Comparison of ENCODE assay signal across 17 cellular contexts in the genomic region with DNA sequence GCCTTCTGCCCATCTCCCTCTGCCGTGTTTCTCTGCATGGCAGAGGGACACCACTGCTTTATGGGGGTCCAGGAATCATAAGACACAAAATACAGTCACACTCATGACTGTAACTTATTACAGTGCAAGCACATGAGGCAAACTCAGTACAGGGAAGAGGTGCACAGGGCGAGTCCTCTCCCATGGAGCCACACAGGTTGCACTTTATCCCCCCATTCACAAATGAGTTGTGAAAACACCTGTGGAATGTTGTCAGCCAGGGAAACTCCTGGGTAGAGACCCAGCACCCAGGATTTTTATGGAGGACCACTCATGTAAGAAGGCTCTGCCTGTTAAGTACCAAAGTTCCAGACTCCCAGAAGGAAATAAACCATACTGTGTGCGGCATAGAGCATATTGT.
DNase-seq lines count a peak whose midpoint lies in the region; ATAC-seq and TF ChIP-seq lines count a peak whose summit lies in the region.
"Had no signal": no experiment of that assay in that cellular context is flagged by ENCODE, and none has a peak within 500 bp of the region (broad histone marks: within the 10 kb centered on the region; RNA-seq: fewer than 3 reads in every experiment).

No MANE protein-coding gene starts in this region.

- peak overlapping the region; percentile 45 for H4K8ac ChIP-seq in mesenchymal stem cell (ENCODE audit: low read length)

- H2BK5ac ChIP-seq in mesenchymal stem cell (ENCODE audit: low read depth, low read length, poor library complexity, severe bottlenecking), result no peak overlapping the region

- H3K27ac ChIP-seq in DOHH2 (ENCODE audit: low read depth, low read length) (no peak overlapping the region), mesenchymal stem cell (ENCODE audit: low read length, poor library complexity, severe bottlenecking) (no peak overlapping the region)

- H3K18ac ChIP-seq in mesenchymal stem cell (ENCODE audit: low read depth in 1 of 2, low read length in 2 of 2), result no peak overlapping the region

- H3K9ac ChIP-seq in mesenchymal stem cell (ENCODE audit: low read length), result no peak overlapping the region

- peaks cover 78% of the 10 kb centered on the region for H3K4me1 Mint-ChIP-seq in activated B cell treated with CpG ODN at 0.5 μM for 24 hours
- H3K4me1 Mint-ChIP-seq in Calu3 (ENCODE audit: low read depth, unreplicated experiment), result peaks cover 17% of the 10 kb centered on the region

- peaks cover 35% of the 10 kb centered on the region for H3K79me1 ChIP-seq in mesenchymal stem cell (replicated peaks; ENCODE audit: low read length, poor library complexity, severe bottlenecking)

- H3K4me2 ChIP-seq in DOHH2 (ENCODE audit: low read length) (peak overlapping the region; percentile 56; the same call in 1 of the 2 replicates), mesenchymal stem cell (ENCODE audit: low read length, poor library complexity, severe bottlenecking) (no peak overlapping the region)
- H3K4me2 ChIP-seq: GM23338 had no signal

- no peak overlapping the region for H3K4ac ChIP-seq in mesenchymal stem cell (ENCODE audit: low read depth in 1 of 2, low read length in 2 of 2)

- no peak overlapping the region for H3K23ac ChIP-seq in mesenchymal stem cell (ENCODE audit: low read length in 2 of 2)

- H3K27me3 Mint-ChIP-seq in activated B cell treated with CpG ODN at 0.5 μM for 24 hours, result no peaks in the 10 kb centered on the region
- H3K27me3 Mint-ChIP-seq in Calu3 (ENCODE audit: unreplicated experiment), result no peaks in the 10 kb centered on the region
- H3K27me3 Mint-ChIP-seq: CD4-positive, alpha-beta memory T cell had no signal

- H3K4me1 ChIP-seq in DOHH2 (ENCODE audit: control insufficient read depth, low read length) (peaks cover 60% of the 10 kb centered on the region), mesenchymal stem cell (ENCODE audit: control insufficient read depth, insufficient read depth, low read depth, low read length) (peaks cover 9% of the 10 kb centered on the region)

- ATAC-seq in activated B cell treated with CpG ODN at 0.5 μM for 24 hours (ENCODE audit: low read depth) (no peak), GM21381 (IDR thresholded peaks at IDR 0.05; ENCODE audit: unreplicated experiment) (no peak)
- ATAC-seq: GM23338 had no signal

- H3K79me2 ChIP-seq in DOHH2 (ENCODE audit: control insufficient read depth, low read length), result peaks cover 19% of the 10 kb centered on the region

- no peak overlapping the region for H2BK12ac ChIP-seq in mesenchymal stem cell (ENCODE audit: low read length in 2 of 2)

- H3K9me2 ChIP-seq in DOHH2 (replicated peaks; ENCODE audit: control insufficient read depth, low read length), result no peaks in the 10 kb centered on the region

- H3K36me3 ChIP-seq in DOHH2 (ENCODE audit: control insufficient read depth, low read length) (no peaks in the 10 kb centered on the region), mesenchymal stem cell (ENCODE audit: control insufficient read depth in 1 of 2, insufficient read depth in 2 of 2, low read depth in 1 of 2, low read length in 2 of 2) (peaks cover 3 to 5% of the 10 kb centered on the region in 2 experiments)

- no peak overlapping the region for H2BK15ac ChIP-seq in mesenchymal stem cell (ENCODE audit: low read depth, poor library complexity, severe bottlenecking)

- intact Hi-C loops in activated B cell treated with CpG ODN at 0.5 μM for 24 hours (cut with micrococcal nuclease), result loop anchor here (5.0 kb wide), 1 partner anchor 161 kb away; the partner anchor contains the start of gene CCNY
- intact Hi-C loops in Calu3 (cut with micrococcal nuclease; ENCODE audit: unreplicated experiment), result no loop called here

- H2BK120ac ChIP-seq in mesenchymal stem cell (ENCODE audit: low read depth, low read length), result no peak overlapping the region

- CTCF ChIA-PET in activated B cell treated with CpG ODN at 0.5 μM for 24 hours (lab: Charles Lee) (no interaction called here), Calu3 (lab: Charles Lee) (no interaction called here)

- H3K14ac ChIP-seq in mesenchymal stem cell (ENCODE audit: low read length in 2 of 2), result no peak overlapping the region

- no peaks in the 10 kb centered on the region for H3K9me3 Mint-ChIP-seq in activated B cell treated with CpG ODN at 0.5 μM for 24 hours
- H3K9me3 Mint-ChIP-seq in Calu3 (ENCODE audit: low read depth, unreplicated experiment), result no peaks in the 10 kb centered on the region
- H3K9me3 Mint-ChIP-seq: CD4-positive, alpha-beta memory T cell; GM23338 had no signal

- DNase-seq in activated B cell treated with CpG ODN at 0.5 μM for 24 hours (no peak), mesenchymal stem cell (no peak), SHP77 treated with DMSO at 0.1 percent for 48 hours (lab: John Stamatoyannopoulos, UW) (no peak), Calu3 (no peak)
- DNase-seq in activated T-cell treated with anti-CD3 and anti-CD28 coated beads, Interleukin-2, amount 50 U/mL, for 48 hours, result no peak
- DNase-seq: ACHN; C1 segment of cervical spinal cord; CD4-positive, alpha-beta memory T cell; DMS153; DND-41; GF-D8; H7; IMR-90; KG1 had no signal

- H3K27ac Mint-ChIP-seq in activated B cell treated with CpG ODN at 0.5 μM for 24 hours (peak overlapping the region; percentile 66), Calu3 (ENCODE audit: unreplicated experiment) (no peak overlapping the region)
- H3K27ac Mint-ChIP-seq: GM23338 had no signal

- no peak overlapping the region for H2AFZ ChIP-seq in mesenchymal stem cell (ENCODE audit: low read depth, low read length)
- H2AFZ ChIP-seq: GM23338 had no signal

- no peaks in the 10 kb centered on the region for H4K20me1 ChIP-seq in DOHH2 (ENCODE audit: control insufficient read depth, insufficient read depth, low read depth, low read length)

- no peaks in the 10 kb centered on the region for H3F3A ChIP-seq in DOHH2 (ENCODE audit: control insufficient read depth, insufficient read depth)

- no peaks in the 10 kb centered on the region for H3K9me3 ChIP-seq in DOHH2 (ENCODE audit: control insufficient read depth, insufficient read depth, low read length)
- no peaks in the 10 kb centered on the region for H3K9me3 ChIP-seq in mesenchymal stem cell (ENCODE audit: control insufficient read depth, low read length)

- no peak overlapping the region for H2AK5ac ChIP-seq in mesenchymal stem cell (ENCODE audit: low read length, severe bottlenecking)

- TF ChIP-seq CTCF in DOHH2 (IDR thresholded peaks at IDR 0.05; ENCODE audit: low read depth, low read length, poor library complexity, severe bottlenecking) (no peak), activated B cell treated with CpG ODN at 0.5 μM for 24 hours (IDR thresholded peaks at IDR 0.05) (no peak), Calu3 (IDR thresholded peaks at IDR 0.05; ENCODE audit: unreplicated experiment) (no peak)

- 98% methylated on average over 3 of the region's 3 CpGs for WGBS in mesenchymal stem cell

- no peak overlapping the region for H4K91ac ChIP-seq in mesenchymal stem cell (ENCODE audit: low read length)

- no peak overlapping the region for H3K4me3 ChIP-seq in DOHH2 (ENCODE audit: low read length)
- H3K4me3 ChIP-seq in mesenchymal stem cell (ENCODE audit: insufficient read depth in 1 of 2, low read depth in 1 of 2, low read length in 2 of 2), result no peak overlapping the region
- H3K4me3 ChIP-seq: GM23338 had no signal

- BruUV-seq in Calu3 (replicated peaks; lab: Mats Ljungman, UMichigan), result no TSS peak

- POLR2A ChIA-PET in activated B cell treated with CpG ODN at 0.5 μM for 24 hours (lab: Charles Lee), result interaction anchor here (0.6 kb wide), 1 partner anchor 1036 kb away, joined by 9 read pairs; no protein-coding TSS in a partner anchor

- H3K36me3 Mint-ChIP-seq in activated B cell treated with CpG ODN at 0.5 μM for 24 hours (ENCODE audit: low read depth) (peaks cover 17% of the 10 kb centered on the region), Calu3 (ENCODE audit: insufficient read depth, unreplicated experiment) (no peaks in the 10 kb centered on the region)

- H3K4me3 Mint-ChIP-seq in activated B cell treated with CpG ODN at 0.5 μM for 24 hours (no peak overlapping the region), Calu3 (ENCODE audit: low read depth, unreplicated experiment) (no peak overlapping the region)
- H3K4me3 Mint-ChIP-seq: GM23338 had no signal

- H3K27me3 ChIP-seq in DOHH2 (ENCODE audit: control insufficient read depth, low read length), result no peaks in the 10 kb centered on the region
- no peaks in the 10 kb centered on the region for H3K27me3 ChIP-seq in mesenchymal stem cell (ENCODE audit: control insufficient read depth in 1 of 2, insufficient read depth in 1 of 2, low read length in 2 of 2)
